8 cellular contexts compared by ENCODE assay signal in the genomic region with DNA sequence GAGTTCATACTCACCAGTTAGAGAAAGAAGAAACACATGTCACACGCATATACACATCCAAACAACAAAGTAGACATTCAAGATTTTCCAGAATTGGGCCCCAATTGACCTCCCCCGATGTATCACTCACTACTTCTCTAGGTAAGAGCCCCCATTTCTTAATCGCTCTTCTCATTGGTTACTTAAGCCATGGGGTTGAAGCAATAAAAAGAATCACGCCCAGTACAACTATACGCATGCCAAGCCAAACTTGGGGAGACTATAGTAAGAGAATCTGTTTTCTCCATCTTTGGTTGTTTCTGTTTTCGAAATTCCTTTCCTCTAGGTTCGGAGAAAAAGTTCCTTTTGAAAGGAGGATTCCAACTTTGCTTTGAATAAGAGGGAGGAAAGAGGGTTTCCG. TPM values are rescaled to one million over a fixed set of nuclear protein-coding genes. Genes with fewer than 3 reads are reported as not detected.
A peak's percentile ranks its signal among the peaks of the same experiment; 100 is the strongest.
DNase-seq lines count a peak whose midpoint lies in the region; ATAC-seq and TF ChIP-seq lines count a peak whose summit lies in the region.

No MANE protein-coding gene starts in this region.

- no peak for DNase-seq in GM06990 (ENCODE audit: extremely low read depth, insufficient read length)
- peak; percentile 5 for DNase-seq in MV-4-11 (lab: John Stamatoyannopoulos, UW)
- peak; percentile 50 for DNase-seq in mammary epithelial cell
- DNase-seq in left lobe of liver (ENCODE audit: low spot score): no peak
- no peak for DNase-seq in substantia nigra (lab: John Stamatoyannopoulos, UW)
- no peak for DNase-seq in germinal center (ENCODE audit: low spot score)

- BruUV-seq in mammary epithelial cell (replicated peaks; lab: Mats Ljungman, UMichigan): TSS peak; percentile 71

- CTCF ChIA-PET in mammary epithelial cell (lab: Charles Lee; ENCODE audit: low non-redundant PET): no interaction called here

- H3K36me3 ChIP-seq in GM06990 (ENCODE audit: control insufficient read depth, insufficient read depth, low read length): peaks cover 4% of the 10 kb centered on the region
- peaks cover 8% of the 10 kb centered on the region for H3K36me3 ChIP-seq in mammary epithelial cell (ENCODE audit: insufficient read depth, low read length)

- H3K27ac ChIP-seq in mammary epithelial cell (ENCODE audit: insufficient read depth, low read depth, low read length): peak overlapping the region; percentile 86
- peak overlapping the region; percentile 75 for H3K27ac ChIP-seq in substantia nigra (ENCODE audit: low read depth, low read length, poor library complexity, severe bottlenecking)

- peaks cover 51% of the 10 kb centered on the region for H3K79me2 ChIP-seq in mammary epithelial cell (ENCODE audit: insufficient read depth, low read length)

- no peaks in the 10 kb centered on the region for H3K9me3 ChIP-seq in mammary epithelial cell (replicated peaks; ENCODE audit: insufficient read depth, low read length)

- H2AFZ ChIP-seq in mammary epithelial cell (ENCODE audit: low read depth, low read length): peak overlapping the region; percentile 92

- H3K27me3 ChIP-seq in GM06990 (replicated peaks; ENCODE audit: control insufficient read depth, insufficient read depth, low read length) (0 out of 2 replicates have a peak, but pooled peaks cover 1% of the 10 kb centered on the region), mammary epithelial cell (ENCODE audit: insufficient read depth, low read length) (no peaks in the 10 kb centered on the region)

- no peaks in the 10 kb centered on the region for H4K20me1 ChIP-seq in mammary epithelial cell (ENCODE audit: insufficient read depth, low read length)

- in situ Hi-C loops in mammary epithelial cell (cut with MboI; ENCODE audit: low sequenced_read_pairs in 2 of 2): loop anchor here in 1 of 2 donors (10.0 kb wide), 1 partner anchor 132 kb away; no protein-coding TSS in a partner anchor

- intact Hi-C loops in mammary epithelial cell (cut with micrococcal nuclease): loop anchor here (10.0 kb wide), 1 partner anchor 202 kb away; no protein-coding TSS in a partner anchor

- dilution Hi-C loops in mammary epithelial cell (cut with HindIII; ENCODE audit: low sequenced_read_pairs): no loop called here

- H3K4me1 ChIP-seq in mammary epithelial cell (ENCODE audit: insufficient read depth, low read length): peaks cover 10% of the 10 kb centered on the region

- no peak for TF ChIP-seq CTCF in GM06990 (IDR thresholded peaks at IDR 0.05; ENCODE audit: insufficient read depth, low read length, poor library complexity, severe bottlenecking)
- no peak for TF ChIP-seq CTCF in mammary epithelial cell (conservative IDR thresholded peaks at IDR 0.05 in 1 of 2, IDR thresholded peaks at IDR 0.05 in 1 of 2; ENCODE audit: extremely low read depth in 1 of 2, insufficient read depth in 1 of 2, low read depth in 1 of 2, low read length in 2 of 2)

- under 1% methylated on average over 8 of the region's 8 CpGs for WGBS in mammary epithelial cell (ENCODE audit: low coverage, missing lambda C conversion rate)

- peak overlapping the region; percentile 95 for H3K9ac ChIP-seq in mammary epithelial cell (ENCODE audit: insufficient read depth, low read length)

- H3K4me3 ChIP-seq in GM06990 (replicated peaks; ENCODE audit: low read depth, low read length) (peak overlapping the region; percentile 70), mammary epithelial cell (replicated peaks in 1 of 3; ENCODE audit: insufficient read depth in 1 of 3, low read depth in 2 of 3, low read length in 3 of 3) (peak overlapping the region; percentile 81 to 96 (median 90))

- ATAC-seq in left lobe of liver (peak; percentile 18), HG02884 (IDR thresholded peaks at IDR 0.05; ENCODE audit: unreplicated experiment) (no peak), HG03432 (IDR thresholded peaks at IDR 0.05; ENCODE audit: unreplicated experiment) (no peak)

- H3K4me2 ChIP-seq in mammary epithelial cell (ENCODE audit: insufficient read depth, low read depth, low read length): peak overlapping the region; percentile 86

RNA-seq across cellular contexts. Expression of a gene that starts 0.5 kb away (rescaled TPM):
- total RNA-seq in mammary epithelial cell (10 to 100 TPM; 22.2 to 31.2 TPM), left lobe of liver (10.1 TPM)
- 13.5 TPM for polyA plus RNA-seq in mammary epithelial cell
- 10.4 TPM for polyA minus RNA-seq in mammary epithelial cell

RNA-seq across cellular contexts. Expression of a gene that starts 33.5 kb away (rescaled TPM):
- total RNA-seq in mammary epithelial cell (10 to 100 TPM; 22.6 to 23.0 TPM), left lobe of liver (15.7 TPM)
- polyA plus RNA-seq in mammary epithelial cell: 8.0 TPM
- polyA minus RNA-seq in mammary epithelial cell: 38.9 TPM

Comparison
In these comparisons a context has a peak if more than half of its experiments do, and no peak if none do; other contexts are left out.
1. DNase-seq: peak in MV-4-11 (single experiment) and mammary epithelial cell (single experiment); none in GM06990 (single experiment), left lobe of liver (single experiment), substantia nigra (0 of 49) and germinal center (single experiment).